10 cellular contexts compared by ENCODE assay signal in genomic region chr12:3882896-3883564, GRCh38. TPM values are rescaled to one million over a fixed set of nuclear protein-coding genes. Genes with fewer than 3 reads are reported as not detected.
DNase-seq lines count a peak whose midpoint lies in the region; TF ChIP-seq lines count a peak whose summit lies in the region.
"Had no signal": no experiment of that assay in that cellular context is flagged by ENCODE, and none has a peak within 500 bp of the region (broad histone marks: within the 10 kb centered on the region; RNA-seq: fewer than 3 reads in every experiment).

No MANE protein-coding gene starts in this region.

- H3K27ac ChIP-seq in parathyroid adenoma = no peak overlapping the region
- H3K27ac ChIP-seq: SJSA1, thoracic aorta had no signal

- no peak overlapping the region for H3K9ac ChIP-seq in parathyroid adenoma

- POLR2A ChIA-PET in activated CD4-positive, alpha-beta memory T cell treated with anti-CD3 and anti-CD28 coated beads, Interleukin-2, amount 10 ng/mL, durations not matched to agents 7 days and 5 days (lab: Charles Lee) = interaction anchor here (0.8 to 4.6 kb wide), 3 partner anchors 8 to 395 kb away, joined by 3 to 34 read pairs (median 9); partner anchors contain the start of gene PARP11

- H3K27ac Mint-ChIP-seq in activated CD4-positive, alpha-beta memory T cell treated with anti-CD3 and anti-CD28 coated beads, Interleukin-2, amount 10 ng/mL, durations not matched to agents 7 days and 5 days = no peak overlapping the region

- peaks cover 14% of the 10 kb centered on the region for H3K4me1 Mint-ChIP-seq in activated CD4-positive, alpha-beta memory T cell treated with anti-CD3 and anti-CD28 coated beads, Interleukin-2, amount 10 ng/mL, durations not matched to agents 7 days and 5 days

- peaks cover 9% of the 10 kb centered on the region for H3K27me3 Mint-ChIP-seq in activated CD4-positive, alpha-beta memory T cell treated with anti-CD3 and anti-CD28 coated beads, Interleukin-2, amount 10 ng/mL, durations not matched to agents 7 days and 5 days

- TF ChIP-seq CTCF in LNCAP (IDR thresholded peaks at IDR 0.05) = peak; percentile 46
- TF ChIP-seq CTCF in choroid plexus epithelial cell (conservative IDR thresholded peaks at IDR 0.05; ENCODE audit: low read depth, low read length) = peak; percentile 49
- TF ChIP-seq CTCF in parathyroid adenoma (IDR thresholded peaks at IDR 0.05) = peak; percentile 56

- H3K36me3 Mint-ChIP-seq in activated CD4-positive, alpha-beta memory T cell treated with anti-CD3 and anti-CD28 coated beads, Interleukin-2, amount 10 ng/mL, durations not matched to agents 7 days and 5 days (ENCODE audit: low read depth) = no peaks in the 10 kb centered on the region

- no peak overlapping the region for H2AFZ ChIP-seq in parathyroid adenoma

- H3K36me3 ChIP-seq in parathyroid adenoma (ENCODE audit: control insufficient read depth, insufficient read depth, low read length) = no peaks in the 10 kb centered on the region
- H3K36me3 ChIP-seq: SJSA1, thoracic aorta had no signal

- no peaks in the 10 kb centered on the region for H3K9me3 Mint-ChIP-seq in activated CD4-positive, alpha-beta memory T cell treated with anti-CD3 and anti-CD28 coated beads, Interleukin-2, amount 10 ng/mL, durations not matched to agents 7 days and 5 days

- H3K4me2 ChIP-seq in parathyroid adenoma (ENCODE audit: low read length) = no peak overlapping the region

- H3K27me3 ChIP-seq in parathyroid adenoma (ENCODE audit: control insufficient read depth, insufficient read depth, low read length) = no peaks in the 10 kb centered on the region

- no peaks in the 10 kb centered on the region for H3K9me3 ChIP-seq in parathyroid adenoma (ENCODE audit: control insufficient read depth, low read length)
- H3K9me3 ChIP-seq: SJSA1, thoracic aorta had no signal

- H3K4me3 ChIP-seq in choroid plexus epithelial cell (ENCODE audit: low read depth, low read length) (no peak overlapping the region), parathyroid adenoma (ENCODE audit: low read depth, low read length) (no peak overlapping the region)
- H3K4me3 ChIP-seq: SJSA1, thoracic aorta had no signal

- CTCF ChIA-PET in activated CD4-positive, alpha-beta memory T cell treated with anti-CD3 and anti-CD28 coated beads, Interleukin-2, amount 10 ng/mL, durations not matched to agents 7 days and 5 days (lab: Charles Lee) = interaction anchor here (0.7 to 7.1 kb wide), 20 partner anchors 8 to 583 kb away, joined by 3 to 125 read pairs (median 5); partner anchors contain the start of gene PARP11

- DNase-seq in SIG-M5 treated with dmso at 0.1 percent for 504 hours (lab: John Stamatoyannopoulos, UW; ENCODE audit: unreplicated experiment) (peak; percentile 47), SIG-M5 (lab: John Stamatoyannopoulos, UW) (no peak), choroid plexus epithelial cell (ENCODE audit: low read depth) (peak; percentile 50), mesenteric fat pad (ENCODE audit: low spot score) (no peak), cerebellar nuclear complex (lab: John Stamatoyannopoulos, UW) (no peak)
- no peak for DNase-seq in activated CD4-positive, alpha-beta memory T cell treated with anti-CD3 and anti-CD28 coated beads, Interleukin-2, amount 10 ng/mL, durations not matched to agents 7 days and 5 days

- H3K79me2 ChIP-seq in parathyroid adenoma = no peaks in the 10 kb centered on the region

- H3K4me3 Mint-ChIP-seq in activated CD4-positive, alpha-beta memory T cell treated with anti-CD3 and anti-CD28 coated beads, Interleukin-2, amount 10 ng/mL, durations not matched to agents 7 days and 5 days = no peak overlapping the region

- H3K4me1 ChIP-seq in parathyroid adenoma = peaks cover 13% of the 10 kb centered on the region

RNA-seq across cellular contexts. Expression of gene PARP11, which starts 9.8 kb away (rescaled TPM):
- total RNA-seq in activated CD4-positive, alpha-beta memory T cell treated with anti-CD3 and anti-CD28 coated beads, Interleukin-2, amount 10 ng/mL, durations not matched to agents 7 days and 5 days = 10 to 100 TPM; 26.8 to 28.6 TPM
- total RNA-seq in mesenteric fat pad = 11.0 TPM

Comparison
In these comparisons a context has a peak if more than half of its experiments do, and no peak if none do; other contexts are left out.
1. DNase-seq: peak in SIG-M5 treated with dmso at 0.1 percent for 504 hours (single experiment) and choroid plexus epithelial cell (single experiment); none in SIG-M5 (single experiment), activated CD4-positive, alpha-beta memory T cell treated with anti-CD3 and anti-CD28 coated beads, Interleukin-2, amount 10 ng/mL, durations not matched to agents 7 days and 5 days (single experiment), mesenteric fat pad (single experiment) and cerebellar nuclear complex (0 of 2).
2. Peak in every context shown above with its lines, with median percentiles within 50 percentile points of each other: CTCF ChIP-seq.